Comparison of ENCODE assay signal across 1 cellular context in genomic region chr2:196284901-196285589, GRCh38.
TF ChIP-seq lines count a peak whose summit lies in the region.

No MANE protein-coding gene starts in this region.

TF ChIP-seq in IMR-90, 13 proteins besides CTCF, POLR2A, EP300 and RAD21 (continued from another document):
- no peak for TF ChIP-seq USF2 (IDR thresholded peaks at IDR 0.05; ENCODE audit: low read depth, low read length)
- TF ChIP-seq SMC3 (IDR thresholded peaks at IDR 0.05; ENCODE audit: low read depth, low read length), result no peak
- TF ChIP-seq CHD1 (IDR thresholded peaks at IDR 0.05; ENCODE audit: low read depth, low read length), result no peak
- no peak for TF ChIP-seq ELK1 (IDR thresholded peaks at IDR 0.05; ENCODE audit: borderline replicate concordance, low read depth, low read length)
- TF ChIP-seq CEBPB (IDR thresholded peaks at IDR 0.05; ENCODE audit: low read depth, low read length), result no peak
- TF ChIP-seq FOS (IDR thresholded peaks at IDR 0.05; ENCODE audit: low read depth, low read length), result no peak
- TF ChIP-seq MAFK (IDR thresholded peaks at IDR 0.05; ENCODE audit: low read depth, low read length), result no peak
- TF ChIP-seq NFE2L2 (IDR thresholded peaks at IDR 0.05; ENCODE audit: low read depth, low read length), result no peak
- TF ChIP-seq MXI1 (IDR thresholded peaks at IDR 0.05; ENCODE audit: borderline replicate concordance, low read depth, low read length), result no peak
